ENCODE assay signal across 15 cellular contexts in genomic region chr3:86960551-86960950, GRCh38. TPM values are rescaled to one million over a fixed set of nuclear protein-coding genes. Genes with fewer than 3 reads are reported as not detected.
DNase-seq lines count a peak whose midpoint lies in the region; ATAC-seq, FAIRE-seq and TF ChIP-seq lines count a peak whose summit lies in the region.
"Had no signal": no experiment of that assay in that cellular context is flagged by ENCODE, and none has a peak within 500 bp of the region (broad histone marks: within the 10 kb centered on the region; RNA-seq: fewer than 3 reads in every experiment).

No MANE protein-coding gene starts in this region.

- peak overlapping the region; percentile 89 for H2BK120ac ChIP-seq in IMR-90 (ENCODE audit: low read depth, low read length)

- H3K36me3 ChIP-seq in IMR-90 (ENCODE audit: control insufficient read depth, insufficient read depth, low read length), result peaks cover 13% of the 10 kb centered on the region
- peaks cover 31% of the 10 kb centered on the region for H3K36me3 ChIP-seq in astrocyte (ENCODE audit: insufficient read depth, low read length)
- peaks cover 70% of the 10 kb centered on the region for H3K36me3 ChIP-seq in osteoblast (ENCODE audit: insufficient read depth, low read length)

- no peaks in the 10 kb centered on the region for H3K27me3 ChIP-seq in IMR-90 (ENCODE audit: control insufficient read depth, insufficient read depth, low read length)
- H3K27me3 ChIP-seq in astrocyte (ENCODE audit: insufficient read depth, low read length), result no peaks in the 10 kb centered on the region
- H3K27me3 ChIP-seq in osteoblast (ENCODE audit: insufficient read depth, low read length), result no peaks in the 10 kb centered on the region

- peak overlapping the region; percentile 77; the same call in 1 of the 2 replicates for H2BK20ac ChIP-seq in IMR-90 (ENCODE audit: low read depth, low read length)

- peaks cover 45% of the 10 kb centered on the region for H3K4me1 Mint-ChIP-seq in astrocyte (ENCODE audit: low read depth, unreplicated experiment)
- H3K4me1 Mint-ChIP-seq in activated CD8-positive, alpha-beta T cell treated with anti-CD3 and anti-CD28 coated beads, Interleukin-2, amount 10 ng/mL, durations not matched to agents 7 days and 5 days (ENCODE audit: low read depth), result no peaks in the 10 kb centered on the region

- H3K23ac ChIP-seq in IMR-90 (ENCODE audit: low read depth, low read length), result no peak overlapping the region; the same call in 1 of the 2 replicates

- H3K27me3 Mint-ChIP-seq in astrocyte (ENCODE audit: low read depth, unreplicated experiment), result no peaks in the 10 kb centered on the region
- H3K27me3 Mint-ChIP-seq in activated CD8-positive, alpha-beta T cell treated with anti-CD3 and anti-CD28 coated beads, Interleukin-2, amount 10 ng/mL, durations not matched to agents 7 days and 5 days (ENCODE audit: low read depth), result no peaks in the 10 kb centered on the region

- no peak overlapping the region for H3K56ac ChIP-seq in IMR-90 (ENCODE audit: extremely low read depth, insufficient read depth, low read length)

- no peak for FAIRE-seq in astrocyte (lab: Jason Lieb, UNC)
- FAIRE-seq: A549 had no signal

- POLR2A ChIA-PET in IMR-90 (lab: Charles Lee; ENCODE audit: unreplicated experiment), result interaction anchor here (0.5 kb wide), 1 partner anchor 116 kb away, joined by 6 read pairs; no protein-coding TSS in a partner anchor
- POLR2A ChIA-PET in activated CD8-positive, alpha-beta T cell treated with anti-CD3 and anti-CD28 coated beads, Interleukin-2, amount 10 ng/mL, durations not matched to agents 7 days and 5 days (lab: Charles Lee), result no interaction called here

- H3K27ac ChIP-seq in IMR-90 (ENCODE audit: insufficient read depth, low read length) (peak overlapping the region; percentile 45; the same call in 1 of the 2 replicates), astrocyte (ENCODE audit: low read depth, low read length) (peak overlapping the region; percentile 55), osteoblast (ENCODE audit: low read depth, low read length) (peak overlapping the region; percentile 60)
- H3K27ac ChIP-seq: A549, C4-2B had no signal

- peaks cover 3% of the 10 kb centered on the region for H3K9me1 ChIP-seq in IMR-90 (ENCODE audit: insufficient read depth, low read length)

- peak overlapping the region in 1 of 2 experiments; percentile 74; a peak in 1 of 4 replicates for H4K8ac ChIP-seq in IMR-90 (ENCODE audit: low read depth in 2 of 2, low read length in 2 of 2)

- no peak overlapping the region for H2AK9ac ChIP-seq in IMR-90 (replicated peaks; ENCODE audit: low read depth, low read length, poor library complexity)

- no peak overlapping the region; the same call in 1 of the 2 replicates for H4K91ac ChIP-seq in IMR-90 (ENCODE audit: insufficient read depth, low read depth, low read length)

- no CpG with 5 or more reads among the region's 3 CpGs for WGBS in IMR-90 (ENCODE audit: extremely low coverage in 2 of 2, insufficient read length in 1 of 2), 2 experiments

- H4K20me1 ChIP-seq in IMR-90 (ENCODE audit: insufficient read depth, low read length), result no peaks in the 10 kb centered on the region; the same call in 1 of the 2 replicates
- peaks cover 10% of the 10 kb centered on the region for H4K20me1 ChIP-seq in astrocyte (ENCODE audit: insufficient read depth, low read length)
- peaks cover 21% of the 10 kb centered on the region for H4K20me1 ChIP-seq in osteoblast (ENCODE audit: insufficient read depth, low read length)

- peak overlapping the region; percentile 98 for H3K18ac ChIP-seq in IMR-90 (ENCODE audit: low read depth, low read length)

- no peaks in the 10 kb centered on the region for H3K9me3 Mint-ChIP-seq in astrocyte (ENCODE audit: unreplicated experiment)
- H3K9me3 Mint-ChIP-seq in activated CD8-positive, alpha-beta T cell treated with anti-CD3 and anti-CD28 coated beads, Interleukin-2, amount 10 ng/mL, durations not matched to agents 7 days and 5 days (ENCODE audit: insufficient read depth), result no peaks in the 10 kb centered on the region

- H3K4me3 ChIP-seq in IMR-90 (ENCODE audit: insufficient read depth, low read depth, low read length) (no peak overlapping the region), astrocyte (ENCODE audit: insufficient read depth, low read depth, low read length) (no peak overlapping the region), osteoblast (ENCODE audit: insufficient read depth, low read length) (no peak overlapping the region)
- H3K4me3 ChIP-seq: A549 had no signal

- peaks cover 22 to 35% of the 10 kb centered on the region in 2 experiments for H3K79me1 ChIP-seq in IMR-90 (ENCODE audit: low read depth in 1 of 2, low read length in 2 of 2)

- H3K4me3 Mint-ChIP-seq in astrocyte (ENCODE audit: unreplicated experiment), result no peak overlapping the region
- no peak overlapping the region for H3K4me3 Mint-ChIP-seq in activated CD8-positive, alpha-beta T cell treated with anti-CD3 and anti-CD28 coated beads, Interleukin-2, amount 10 ng/mL, durations not matched to agents 7 days and 5 days

- peak overlapping the region; percentile 92 for H2BK5ac ChIP-seq in IMR-90 (ENCODE audit: low read depth, low read length, poor library complexity, severe bottlenecking)

- no TSS peak for BruUV-seq in IMR-90 (replicated peaks; lab: Mats Ljungman, UMichigan)

- H3K4me1 ChIP-seq in IMR-90 (ENCODE audit: control insufficient read depth, insufficient read depth, low read length) (peaks cover 12% of the 10 kb centered on the region), astrocyte (ENCODE audit: insufficient read depth, low read length) (peaks cover 29% of the 10 kb centered on the region), osteoblast (ENCODE audit: insufficient read depth, low read length) (peaks cover 57% of the 10 kb centered on the region)

- no peak overlapping the region for H3K9ac ChIP-seq in IMR-90 (ENCODE audit: low read depth, low read length)
- peak overlapping the region; percentile 36 for H3K9ac ChIP-seq in astrocyte (ENCODE audit: low read length)

- H3K4ac ChIP-seq in IMR-90 (ENCODE audit: low read depth, low read length), result peak overlapping the region; percentile 61; the same call in 1 of the 2 replicates

- no peak overlapping the region for H2AK5ac ChIP-seq in IMR-90 (ENCODE audit: low read depth, low read length)

- intact Hi-C loops in IMR-90 (cut with micrococcal nuclease), result no loop called here

- H3K36me3 Mint-ChIP-seq in astrocyte (ENCODE audit: low read depth, unreplicated experiment), result peaks cover 5% of the 10 kb centered on the region
- H3K36me3 Mint-ChIP-seq in activated CD8-positive, alpha-beta T cell treated with anti-CD3 and anti-CD28 coated beads, Interleukin-2, amount 10 ng/mL, durations not matched to agents 7 days and 5 days (ENCODE audit: low read depth), result no peaks in the 10 kb centered on the region

- DNase-seq in EL, result peak; percentile 49
- DNase-seq in IMR-90, result no peak
- no peak for DNase-seq in astrocyte (ENCODE audit: low read depth)
- DNase-seq in osteoblast (ENCODE audit: insufficient read length, low spot score, missing footprints), result no peak
- DNase-seq in activated CD8-positive, alpha-beta T cell treated with anti-CD3 and anti-CD28 coated beads, Interleukin-2, amount 10 ng/mL, durations not matched to agents 7 days and 5 days, result no peak
- DNase-seq in hepatic stellate cell (ENCODE audit: low spot score), result no peak
- DNase-seq: DMS 273 treated with DMSO at 0.1 percent for 48 hours, NCI-H1417 treated with DMSO at 0.1 percent for 48 hours, NCI-H1930, NCI-H526 treated with DMSO at 0.1 percent for 48 hours, SIG-M5 had no signal

- TF ChIP-seq CTCF in IMR-90 (conservative IDR thresholded peaks at IDR 0.05; ENCODE audit: low read depth, low read length), result no peak
- no peak for TF ChIP-seq CTCF in astrocyte (IDR thresholded peaks at IDR 0.05; ENCODE audit: insufficient read depth, low read depth, low read length)
- TF ChIP-seq CTCF in osteoblast (IDR thresholded peaks at IDR 0.05; ENCODE audit: extremely low read depth, low read depth, low read length), result no peak

- H2BK15ac ChIP-seq in IMR-90 (ENCODE audit: low read depth, low read length), result no peak overlapping the region

- dilution Hi-C loops in IMR-90 (cut with HindIII; ENCODE audit: low sequenced_read_pairs, unreplicated experiment), result no loop called here

- no peak for TF ChIP-seq RAD21 in IMR-90 (IDR thresholded peaks at IDR 0.05; ENCODE audit: low read length)

- peak overlapping the region; percentile 91 for H4K5ac ChIP-seq in IMR-90 (ENCODE audit: low read depth, low read length)

- CTCF ChIA-PET in IMR-90 (lab: Yijun Ruan, JAX), result interaction anchor here (0.7 kb wide), 2 partner anchors 53 to 93 kb away, joined by 5 to 6 read pairs; no protein-coding TSS in a partner anchor
- CTCF ChIA-PET in activated CD8-positive, alpha-beta T cell treated with anti-CD3 and anti-CD28 coated beads, Interleukin-2, amount 10 ng/mL, durations not matched to agents 7 days and 5 days (lab: Charles Lee), result no interaction called here

- H3K79me2 ChIP-seq in astrocyte (ENCODE audit: insufficient read depth, low read length), result peaks cover 85% of the 10 kb centered on the region
- peaks cover 93% of the 10 kb centered on the region for H3K79me2 ChIP-seq in osteoblast (ENCODE audit: insufficient read depth, low read length)

- H3K9me3 ChIP-seq in IMR-90 (ENCODE audit: control insufficient read depth, insufficient read depth, low read length) (no peaks in the 10 kb centered on the region), astrocyte (ENCODE audit: insufficient read depth, low read depth, low read length) (no peaks in the 10 kb centered on the region), osteoblast (ENCODE audit: low read depth, low read length) (no peaks in the 10 kb centered on the region)
- H3K9me3 ChIP-seq: A549 had no signal

- H3K27ac Mint-ChIP-seq in astrocyte (ENCODE audit: unreplicated experiment), result peak overlapping the region; percentile 77
- H3K27ac Mint-ChIP-seq in activated CD8-positive, alpha-beta T cell treated with anti-CD3 and anti-CD28 coated beads, Interleukin-2, amount 10 ng/mL, durations not matched to agents 7 days and 5 days, result no peak overlapping the region

- H3K4me2 ChIP-seq in IMR-90 (ENCODE audit: low read depth, low read length), result peak overlapping the region; percentile 16; the same call in 1 of the 2 replicates
- no peak overlapping the region for H3K4me2 ChIP-seq in astrocyte (ENCODE audit: low read length)
- no peak overlapping the region for H3K4me2 ChIP-seq in osteoblast (ENCODE audit: insufficient read depth, low read length)

- H2AFZ ChIP-seq in IMR-90 (replicated peaks; ENCODE audit: low read length, poor library complexity) (no peak overlapping the region), astrocyte (ENCODE audit: low read depth, low read length) (no peak overlapping the region), osteoblast (ENCODE audit: low read length) (no peak overlapping the region)

- in situ Hi-C loops in IMR-90 (cut with MboI; ENCODE audit: low sequenced_read_pairs), result no loop called here

- no peak for TF ChIP-seq POLR2A in IMR-90 (IDR thresholded peaks at IDR 0.05; ENCODE audit: low read depth, low read length)

- ATAC-seq in IMR-90 (ENCODE audit: low read depth), result no peak
- no peak for ATAC-seq in activated CD8-positive, alpha-beta T cell treated with anti-CD3 and anti-CD28 coated beads, Interleukin-2, amount 10 ng/mL, durations not matched to agents 7 days and 5 days
- ATAC-seq in HG02588 (IDR thresholded peaks at IDR 0.05; ENCODE audit: unreplicated experiment), result no peak
- ATAC-seq: A549 had no signal

- no peak overlapping the region; the same call in 1 of the 2 replicates for H3K14ac ChIP-seq in IMR-90 (replicated peaks; ENCODE audit: low read depth, low read length)

RNA-seq across cellular contexts. Expression of gene VGLL3, which starts 30.4 kb away (rescaled TPM):
- total RNA-seq in IMR-90 (2012; rRNA removed) (96.7 and 97.3 TPM in 2 replicates), astrocyte (53.8 and 63.7 TPM in 2 replicates), osteoblast (198 and 242 TPM in 2 replicates)
- polyA plus RNA-seq in IMR-90 (2012; rRNA removed), result 46.2 and 71.4 TPM in 2 replicates
- 14.7 and 55.4 TPM in 2 replicates for polyA plus RNA-seq in IMR-90 (2012; cell fraction: cytosol; rRNA removed)
- 58.3 and 90.7 TPM in 2 replicates for polyA plus RNA-seq in IMR-90 (2012; cell fraction: nucleus; rRNA removed; ENCODE audit: low replicate concordance)
- total RNA-seq in activated CD8-positive, alpha-beta T cell treated with anti-CD3 and anti-CD28 coated beads, Interleukin-2, amount 10 ng/mL, durations not matched to agents 7 days and 5 days, result not detected
- total RNA-seq: OCI-LY7 had no signal

Comparison
In these comparisons a context has a peak if more than half of its experiments do, and no peak if none do; other contexts are left out.
1. RNA of gene VGLL3, which starts 30.4 kb away (total RNA-seq): 198 to 242 TPM in osteoblast, 96.7 to 97.3 TPM in IMR-90 and 53.8 to 63.7 TPM in astrocyte; not detected in activated CD8-positive, alpha-beta T cell treated with anti-CD3 and anti-CD28 coated beads, Interleukin-2, amount 10 ng/mL, durations not matched to agents 7 days and 5 days; every median in the first group is over 10 times any median in the second.
2. Peak in every context shown above with its lines, with median percentiles within 50 percentile points of each other: H3K27ac ChIP-seq.